In the genomic region with DNA sequence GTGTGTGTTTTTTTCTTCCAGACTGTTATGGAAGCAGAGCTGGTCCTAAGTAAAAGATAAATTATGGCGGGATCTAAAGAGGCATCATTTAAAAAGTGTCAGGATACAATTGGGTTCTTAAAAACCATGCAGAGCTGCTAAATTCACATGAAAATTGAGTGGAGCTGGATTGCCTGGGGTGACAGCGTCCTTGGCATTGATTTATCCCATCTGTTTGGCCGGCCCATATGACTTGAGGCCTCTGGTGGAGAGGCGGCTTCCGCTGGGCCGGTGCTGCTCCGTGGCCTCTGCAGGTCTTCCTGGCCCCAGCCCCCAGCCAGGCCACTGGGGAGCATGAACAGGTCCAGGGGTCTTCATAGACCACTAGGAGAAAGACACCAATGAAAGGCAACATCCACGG, we compare ENCODE assay signal across 19 cellular contexts.
DNase-seq lines count a peak whose midpoint lies in the region; ATAC-seq and TF ChIP-seq lines count a peak whose summit lies in the region.
"Had no signal": no experiment of that assay in that cellular context is flagged by ENCODE, and none has a peak within 500 bp of the region (broad histone marks: within the 10 kb centered on the region; RNA-seq: fewer than 3 reads in every experiment).

No MANE protein-coding gene starts in this region.

- H3K36me3 ChIP-seq in ascending aorta = no peaks in the 10 kb centered on the region
- H3K36me3 ChIP-seq in osteoblast (ENCODE audit: insufficient read depth, low read length) = peaks cover 4% of the 10 kb centered on the region
- H3K36me3 ChIP-seq: BLaER1 had no signal

- H3K27ac ChIP-seq in ascending aorta = peak overlapping the region; percentile 19 to 29
- no peak overlapping the region for H3K27ac ChIP-seq in osteoblast (ENCODE audit: low read depth, low read length)
- H3K27ac ChIP-seq: 22Rv1, BLaER1 had no signal

- peaks cover 33% of the 10 kb centered on the region for H3K79me2 ChIP-seq in osteoblast (ENCODE audit: insufficient read depth, low read length)

- no peak overlapping the region for H2AFZ ChIP-seq in osteoblast (ENCODE audit: low read length)

- no peak overlapping the region for H3K4me2 ChIP-seq in osteoblast (ENCODE audit: insufficient read depth, low read length)
- H3K4me2 ChIP-seq: BLaER1 had no signal

- no peak overlapping the region for H3K4me3 ChIP-seq in ascending aorta
- H3K4me3 ChIP-seq in osteoblast (ENCODE audit: insufficient read depth, low read length) = no peak overlapping the region
- H3K4me3 ChIP-seq: BLaER1, GM12878 had no signal

- TF ChIP-seq CTCF in ascending aorta (IDR thresholded peaks at IDR 0.05) (no peak), osteoblast (IDR thresholded peaks at IDR 0.05; ENCODE audit: extremely low read depth, low read depth, low read length) (no peak)

- H3K9me3 ChIP-seq in ascending aorta = no peaks in the 10 kb centered on the region
- no peaks in the 10 kb centered on the region for H3K9me3 ChIP-seq in osteoblast (ENCODE audit: low read depth, low read length)
- H3K9me3 ChIP-seq: BLaER1 had no signal

- intact Hi-C loops in ascending aorta (cut with DNase I) = loop anchor here (5.0 kb wide), 1 partner anchor 36 kb away; no protein-coding TSS in a partner anchor

- H3K27me3 ChIP-seq in ascending aorta (no peaks in the 10 kb centered on the region), osteoblast (ENCODE audit: insufficient read depth, low read length) (no peaks in the 10 kb centered on the region)
- H3K27me3 ChIP-seq: BLaER1 had no signal

- H4K20me1 ChIP-seq in osteoblast (ENCODE audit: insufficient read depth, low read length) = peaks cover 13% of the 10 kb centered on the region
- H4K20me1 ChIP-seq: BLaER1 had no signal

- DNase-seq in DMS 273 (lab: John Stamatoyannopoulos, UW; ENCODE audit: unreplicated experiment) (peak; percentile 19), DMS 273 treated with DMSO at 0.1 percent for 48 hours (lab: John Stamatoyannopoulos, UW) (no peak), ascending aorta (ENCODE audit: low spot score in 2 of 2) (no peak), foreskin melanocyte (peak; percentile 36), osteoblast (ENCODE audit: insufficient read length, low spot score, missing footprints) (peak; percentile 27)
- no peak for DNase-seq in effector CD8-positive, alpha-beta T cell (lab: John Stamatoyannopoulos, UW)
- DNase-seq in activated naive CD4-positive, alpha-beta T cell (lab: John Stamatoyannopoulos, UW) = no peak
- DNase-seq: CD8-positive, alpha-beta T cell; DND-41; GDM1; HCEC 1CT; KG1; NCI-H146; NCI-H2081 treated with DMSO at 0.1 percent for 48 hours; NCI-H510A had no signal

- ATAC-seq in HG03521 (IDR thresholded peaks at IDR 0.05; ENCODE audit: unreplicated experiment) = no peak
- ATAC-seq: CD8-positive, alpha-beta T cell; GM12878 had no signal

- H3K4me1 ChIP-seq in ascending aorta (peaks cover 7 to 20% of the 10 kb centered on the region in 2 donors), osteoblast (ENCODE audit: insufficient read depth, low read length) (peaks cover 6% of the 10 kb centered on the region)

Comparison
In these comparisons a context has a peak if more than half of its experiments do, and no peak if none do; other contexts are left out.
1. DNase-seq: peak in DMS 273 (single experiment), foreskin melanocyte (single experiment) and osteoblast (single experiment); none in DMS 273 treated with DMSO at 0.1 percent for 48 hours (single experiment), ascending aorta (0 of 2), effector CD8-positive, alpha-beta T cell (single experiment) and activated naive CD4-positive, alpha-beta T cell (0 of 4).